Comparison of ENCODE assay signal across 1 cellular context in the genomic region with DNA sequence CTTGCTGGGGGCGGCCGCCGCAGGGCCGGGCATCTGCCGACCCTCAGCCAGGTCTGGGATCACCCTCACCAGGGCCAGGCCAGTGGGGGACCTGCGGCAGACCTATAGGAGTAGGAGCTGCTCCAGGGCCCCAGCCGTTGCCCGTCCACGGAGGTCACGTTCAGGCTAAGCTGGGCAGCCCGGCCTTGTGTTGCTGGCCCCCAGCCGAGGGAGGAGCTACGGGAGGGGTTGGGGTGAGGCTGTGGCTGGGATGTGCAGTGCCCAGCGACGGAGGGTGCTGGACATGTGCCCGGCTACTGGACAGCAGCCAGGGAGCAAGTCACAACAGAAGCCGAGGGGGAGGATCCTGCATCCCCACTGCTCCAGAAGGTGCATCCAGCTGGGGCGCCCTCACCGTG.
TF ChIP-seq lines count a peak whose summit lies in the region.

No MANE protein-coding gene starts in this region.

TF ChIP-seq in WTC11, 78 proteins besides CTCF, POLR2A, EP300 and RAD21 (continued from another document):
- no peak for TF ChIP-seq PRDM15 (CRISPR knock-in tag; IDR thresholded peaks at IDR 0.05)
- no peak for TF ChIP-seq EMX1 (CRISPR knock-in tag; IDR thresholded peaks at IDR 0.05)
- no peak for TF ChIP-seq ZNF263 (CRISPR knock-in tag; IDR thresholded peaks at IDR 0.05; ENCODE audit: low read depth)
- TF ChIP-seq, protein P1, sequence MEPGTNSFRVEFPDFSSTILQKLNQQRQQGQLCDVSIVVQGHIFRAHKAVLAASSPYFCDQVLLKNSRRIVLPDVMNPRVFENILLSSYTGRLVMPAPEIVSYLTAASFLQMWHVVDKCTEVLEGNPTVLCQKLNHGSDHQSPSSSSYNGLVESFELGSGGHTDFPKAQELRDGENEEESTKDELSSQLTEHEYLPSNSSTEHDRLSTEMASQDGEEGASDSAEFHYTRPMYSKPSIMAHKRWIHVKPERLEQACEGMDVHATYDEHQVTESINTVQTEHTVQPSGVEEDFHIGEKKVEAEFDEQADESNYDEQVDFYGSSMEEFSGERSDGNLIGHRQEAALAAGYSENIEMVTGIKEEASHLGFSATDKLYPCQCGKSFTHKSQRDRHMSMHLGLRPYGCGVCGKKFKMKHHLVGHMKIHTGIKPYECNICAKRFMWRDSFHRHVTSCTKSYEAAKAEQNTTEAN (CRISPR knock-in tag; IDR thresholded peaks at IDR 0.05) = no peak
